29 cellular contexts compared by ENCODE assay signal in genomic region chr20:36686944-36687343, GRCh38. TPM values are rescaled to one million over a fixed set of nuclear protein-coding genes. Genes with fewer than 3 reads are reported as not detected.
"Had no signal": no experiment of that assay in that cellular context is flagged by ENCODE, and none has a peak within 500 bp of the region (broad histone marks: within the 10 kb centered on the region; RNA-seq: fewer than 3 reads in every experiment).

No MANE protein-coding gene starts in this region.

- H3K36me3 Mint-ChIP-seq: neural progenitor cell had no signal

- H3K4me1 ChIP-seq: neural progenitor cell, parathyroid adenoma, psoas muscle, right lobe of liver, sigmoid colon, stomach, thyroid gland, tibial nerve, upper lobe of left lung, vagina had no signal

- H3K4me1 Mint-ChIP-seq: natural killer cell; nephron; neural progenitor cell; stimulated activated naive B cell treated with anti-CD40 and anti-IgM and Interleukin-4, amounts not matched to agents 10 μg/mL and 1 μg/mL and 100 μg/mL, for 72 hours had no signal

- H3K27ac ChIP-seq: neural progenitor cell, ovary, parathyroid adenoma, psoas muscle, right lobe of liver, sigmoid colon, stomach, thoracic aorta, thyroid gland, tibial nerve, upper lobe of left lung, vagina had no signal

- DNase-seq: natural killer cell; occipital lobe; ovary; posterior cingulate gyrus; psoas muscle; right cardiac atrium; right lobe of liver; sigmoid colon; small intestine; stimulated activated CD4-positive, alpha-beta T cell treated with anti-CD3 and anti-CD28 coated beads, Interleukin-15, amount 100 ng/mL, for 24 hours; stimulated activated CD4-positive, alpha-beta T cell treated with anti-CD3 and anti-CD28 coated beads, Interleukin-2, amount 100 ng/mL, for 24 hours; stimulated activated CD4-positive, alpha-beta T cell treated with anti-CD3 and anti-CD28 coated beads, Interleukin-2, amount 100 ng/mL, for 48 hours; stimulated activated CD4-positive, alpha-beta T cell treated with anti-CD3 and anti-CD28 coated beads, Interleukin-4, amount 100 ng/mL, for 24 hours; stimulated activated CD8-positive, alpha-beta memory T cell treated with anti-CD3 and anti-CD28 coated beads, Interleukin-4, amount 100 ng/mL, for 48 hours; stimulated activated naive B cell treated with anti-CD40 and anti-IgM and Interleukin-4, amounts not matched to agents 10 μg/mL and 1 μg/mL and 100 μg/mL, for 72 hours; stimulated activated naive CD4-positive, alpha-beta T cell treated with Interleukin-2 at 50 U/mL for 16 hours; stomach; thyroid gland; upper lobe of left lung had no signal

- H3K4me3 Mint-ChIP-seq: natural killer cell; nephron; neural progenitor cell; stimulated activated naive B cell treated with anti-CD40 and anti-IgM and Interleukin-4, amounts not matched to agents 10 μg/mL and 1 μg/mL and 100 μg/mL, for 72 hours; stimulated activated naive CD8-positive, alpha-beta T cell treated with anti-CD3 and anti-CD28 coated beads, Interleukin-15, Interleukin-2, amounts not matched to agents 100 ng/mL and 50 ng/mL, for 24 hours had no signal

- H3K9me3 ChIP-seq: ovary, psoas muscle, right lobe of liver, sigmoid colon, stomach, thoracic aorta, thyroid gland, tibial nerve, upper lobe of left lung, vagina had no signal

- H3K36me3 ChIP-seq: neural progenitor cell, ovary had no signal

- ATAC-seq: natural killer cell; psoas muscle; right lobe of liver; stimulated activated naive B cell treated with anti-CD40 and anti-IgM and Interleukin-4, amounts not matched to agents 10 μg/mL and 1 μg/mL and 100 μg/mL, for 72 hours had no signal

- H3K27ac Mint-ChIP-seq: natural killer cell; nephron; neural progenitor cell; progenitor cell of endocrine pancreas; stimulated activated naive B cell treated with anti-CD40 and anti-IgM and Interleukin-4, amounts not matched to agents 10 μg/mL and 1 μg/mL and 100 μg/mL, for 72 hours; stimulated activated naive CD8-positive, alpha-beta T cell treated with anti-CD3 and anti-CD28 coated beads, Interleukin-15, Interleukin-2, amounts not matched to agents 100 ng/mL and 50 ng/mL, for 24 hours had no signal

- H3K27me3 Mint-ChIP-seq: progenitor cell of endocrine pancreas; stimulated activated naive B cell treated with anti-CD40 and anti-IgM and Interleukin-4, amounts not matched to agents 10 μg/mL and 1 μg/mL and 100 μg/mL, for 72 hours; stimulated activated naive CD8-positive, alpha-beta T cell treated with anti-CD3 and anti-CD28 coated beads, Interleukin-15, Interleukin-2, amounts not matched to agents 100 ng/mL and 50 ng/mL, for 24 hours had no signal

- H3K4me3 ChIP-seq: neural progenitor cell, ovary, psoas muscle, right lobe of liver, sigmoid colon, stomach, thoracic aorta, thyroid gland, tibial nerve, upper lobe of left lung, vagina had no signal

- H3K9me3 Mint-ChIP-seq: natural killer cell; nephron; neural progenitor cell; stimulated activated naive B cell treated with anti-CD40 and anti-IgM and Interleukin-4, amounts not matched to agents 10 μg/mL and 1 μg/mL and 100 μg/mL, for 72 hours; stimulated activated naive CD8-positive, alpha-beta T cell treated with anti-CD3 and anti-CD28 coated beads, Interleukin-15, Interleukin-2, amounts not matched to agents 100 ng/mL and 50 ng/mL, for 24 hours had no signal

- H3K27me3 ChIP-seq: neural progenitor cell, ovary, right lobe of liver, sigmoid colon, stomach, thyroid gland, tibial nerve, upper lobe of left lung, vagina had no signal

RNA-seq across cellular contexts. Expression of gene SLA2, which starts 40.9 kb away (rescaled TPM):
- total RNA-seq: occipital lobe, renal cortical epithelial cell, skeletal muscle tissue had no signal
